In the genomic region with DNA sequence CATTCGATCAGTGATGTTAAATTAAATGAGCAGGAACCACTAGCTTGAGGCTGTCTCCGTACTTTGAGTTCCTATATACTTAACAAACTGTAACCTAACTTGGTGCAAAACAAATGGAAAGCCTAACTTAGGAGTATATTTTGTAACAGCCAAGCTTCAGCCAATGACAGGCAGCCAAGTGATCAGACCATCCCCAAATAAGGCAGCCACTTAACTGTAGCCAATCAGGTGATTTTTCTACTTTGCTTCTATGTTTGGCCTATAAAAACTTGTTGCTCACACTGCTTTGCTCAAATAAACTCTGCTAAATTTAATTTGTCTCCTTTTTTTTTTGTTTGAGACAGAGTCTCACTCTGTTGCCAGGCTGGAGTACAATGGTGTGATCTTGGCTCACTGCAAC, we compare ENCODE assay signal across 17 cellular contexts.
"Had no signal": no experiment of that assay in that cellular context is flagged by ENCODE, and none has a peak within 500 bp of the region (broad histone marks: within the 10 kb centered on the region; RNA-seq: fewer than 3 reads in every experiment).

No MANE protein-coding gene starts in this region.

- H3K36me3 ChIP-seq: left ventricle myocardium inferior, lower lobe of right lung, neural progenitor cell, pancreas had no signal

- H3K4me3 ChIP-seq: hepatocyte, left ventricle myocardium inferior, lower lobe of right lung, neural progenitor cell, pancreas, smooth muscle cell had no signal

- H3K4me2 ChIP-seq: hepatocyte, neural progenitor cell, smooth muscle cell had no signal

- H3K9ac ChIP-seq: neural progenitor cell had no signal

- H2AFZ ChIP-seq: hepatocyte, neural progenitor cell had no signal

- H3K4me1 ChIP-seq: lower lobe of right lung had no signal

- H3K9me3 ChIP-seq: left ventricle myocardium inferior, lower lobe of right lung, pancreas had no signal

- DNase-seq: effector CD4-positive, alpha-beta T cell; foreskin melanocyte; head of caudate nucleus; kidney; left cardiac atrium; left ventricle myocardium inferior; lower lobe of right lung; midbrain; occipital lobe; pancreas; right cardiac atrium; stimulated activated CD4-positive, alpha-beta T cell treated with anti-CD3 and anti-CD28 coated beads, Interleukin-2, amount 100 ng/mL, for 48 hours; stimulated activated naive CD4-positive, alpha-beta T cell treated with Interleukin-2 at 50 U/mL for 16 hours had no signal

- H3K27me3 ChIP-seq: hepatocyte, neural progenitor cell, pancreas had no signal

- ATAC-seq: left cardiac atrium; lower lobe of right lung; natural killer cell treated with Interleukin-12 subunit alpha and Interleukin-12 subunit beta and Interleukin-15 and Interleukin-18, amount 100 ng/mL, for 72 hours; pancreas; right cardiac atrium had no signal

- H3K79me2 ChIP-seq: hepatocyte had no signal
